ENCODE assay signal across 1 cellular context in genomic region chr9:20394928-20395327, GRCh38.
TF ChIP-seq lines count a peak whose summit lies in the region.

No MANE protein-coding gene starts in this region.

TF ChIP-seq in H1, 55 proteins besides CTCF, POLR2A, EP300 and RAD21:
- no peak for TF ChIP-seq YY1 (IDR thresholded peaks at IDR 0.05; ENCODE audit: low read depth, low read length)
- TF ChIP-seq CHD1 (IDR thresholded peaks at IDR 0.05; ENCODE audit: low read depth, low read length) = no peak
- TF ChIP-seq ATF3 (IDR thresholded peaks at IDR 0.05; ENCODE audit: insufficient read depth, low read depth, low read length) = no peak
- no peak for TF ChIP-seq CBX8 (IDR thresholded peaks at IDR 0.05; ENCODE audit: borderline replicate concordance, low read depth, low read length)
- TF ChIP-seq SAP30 (IDR thresholded peaks at IDR 0.05; ENCODE audit: insufficient read depth, insufficient replicate concordance, low read length) = no peak
- TF ChIP-seq RXRA (IDR thresholded peaks at IDR 0.05; ENCODE audit: insufficient read depth, low read depth, low read length) = no peak
- no peak for TF ChIP-seq SIN3A (conservative IDR thresholded peaks at IDR 0.05 in 1 of 2, IDR thresholded peaks at IDR 0.05 in 1 of 2; ENCODE audit: low read depth in 1 of 2, low read length in 2 of 2)
- TF ChIP-seq, protein P1, sequence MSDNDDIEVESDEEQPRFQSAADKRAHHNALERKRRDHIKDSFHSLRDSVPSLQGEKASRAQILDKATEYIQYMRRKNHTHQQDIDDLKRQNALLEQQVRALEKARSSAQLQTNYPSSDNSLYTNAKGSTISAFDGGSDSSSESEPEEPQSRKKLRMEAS (IDR thresholded peaks at IDR 0.05) = no peak
- no peak for TF ChIP-seq CHD7 (IDR thresholded peaks at IDR 0.05; ENCODE audit: insufficient replicate concordance, low read length)
- no peak for TF ChIP-seq PHF8 (conservative IDR thresholded peaks at IDR 0.05; ENCODE audit: low read depth, low read length)
- TF ChIP-seq TBP (IDR thresholded peaks at IDR 0.05; ENCODE audit: low read depth, low read length) = no peak
- no peak for TF ChIP-seq HDAC6 (IDR thresholded peaks at IDR 0.05; ENCODE audit: low read depth, low read length)
- no peak for TF ChIP-seq SUZ12 (IDR thresholded peaks at IDR 0.05; ENCODE audit: low read length)
- no peak for TF ChIP-seq SIX5 (IDR thresholded peaks at IDR 0.05; ENCODE audit: low read depth, low read length)
- TF ChIP-seq SP2 (IDR thresholded peaks at IDR 0.05; ENCODE audit: low read length) = no peak
- no peak for TF ChIP-seq POLR2AphosphoS5 (IDR thresholded peaks at IDR 0.05; ENCODE audit: low read depth, low read length)
